In genomic region chr13:59745395-59745788, GRCh38 we compare ENCODE assay signal across 13 cellular contexts.
DNase-seq lines count a peak whose midpoint lies in the region; ATAC-seq lines count a peak whose summit lies in the region.
"Had no signal": no experiment of that assay in that cellular context is flagged by ENCODE, and none has a peak within 500 bp of the region (broad histone marks: within the 10 kb centered on the region; RNA-seq: fewer than 3 reads in every experiment).

No MANE protein-coding gene starts in this region.

- H3K27ac ChIP-seq in epithelial cell of prostate, result peak overlapping the region; percentile 51
- H3K27ac ChIP-seq: esophagus squamous epithelium, lower lobe of right lung, right lobe of liver had no signal

- H3K9me3 Mint-ChIP-seq in stimulated activated effector memory CD8-positive, alpha-beta T cell treated with anti-CD3 and anti-CD28 coated beads, Interleukin-12 subunit alpha, Interleukin-12 subunit beta, amount 100 ng/mL, for 72 hours, result no peaks in the 10 kb centered on the region

- H3K4me1 Mint-ChIP-seq in stimulated activated effector memory CD8-positive, alpha-beta T cell treated with anti-CD3 and anti-CD28 coated beads, Interleukin-12 subunit alpha, Interleukin-12 subunit beta, amount 100 ng/mL, for 72 hours, result no peaks in the 10 kb centered on the region

- DNase-seq in epithelial cell of prostate (ENCODE audit: low read depth, low spot score), result no peak
- DNase-seq in stimulated activated effector memory CD8-positive, alpha-beta T cell treated with anti-CD3 and anti-CD28 coated beads, Interleukin-12 subunit alpha, Interleukin-12 subunit beta, amount 100 ng/mL, for 72 hours (ENCODE audit: low spot score in 2 of 2), result no peak
- DNase-seq in effector CD4-positive, alpha-beta T cell, result no peak
- DNase-seq in COR-L47 (lab: John Stamatoyannopoulos, UW), result no peak
- no peak for DNase-seq in NCI-H187 (lab: John Stamatoyannopoulos, UW)
- DNase-seq: activated CD4-positive, alpha-beta T cell treated with anti-CD3 and anti-CD28 coated beads, Interleukin-2, amount 50 U/mL, for 4 hours; EL; esophagus squamous epithelium; lower lobe of right lung; right lobe of liver; SHP77 treated with DMSO at 0.1 percent for 48 hours had no signal

- no peak overlapping the region for H3K4me3 Mint-ChIP-seq in stimulated activated effector memory CD8-positive, alpha-beta T cell treated with anti-CD3 and anti-CD28 coated beads, Interleukin-12 subunit alpha, Interleukin-12 subunit beta, amount 100 ng/mL, for 72 hours

- ATAC-seq in GM19467 (IDR thresholded peaks at IDR 0.05; ENCODE audit: unreplicated experiment) (peak; percentile 51), HG03196 (IDR thresholded peaks at IDR 0.05; ENCODE audit: unreplicated experiment) (peak; percentile 51)
- peak; percentile 20 for ATAC-seq in stimulated activated effector memory CD8-positive, alpha-beta T cell treated with anti-CD3 and anti-CD28 coated beads, Interleukin-12 subunit alpha, Interleukin-12 subunit beta, amount 100 ng/mL, for 72 hours
- ATAC-seq: lower lobe of right lung had no signal

- no peaks in the 10 kb centered on the region for H3K36me3 Mint-ChIP-seq in stimulated activated effector memory CD8-positive, alpha-beta T cell treated with anti-CD3 and anti-CD28 coated beads, Interleukin-12 subunit alpha, Interleukin-12 subunit beta, amount 100 ng/mL, for 72 hours

- no peak overlapping the region for H3K27ac Mint-ChIP-seq in stimulated activated effector memory CD8-positive, alpha-beta T cell treated with anti-CD3 and anti-CD28 coated beads, Interleukin-12 subunit alpha, Interleukin-12 subunit beta, amount 100 ng/mL, for 72 hours
